In genomic region chr6:41449399-41450245, GRCh38 we compare ENCODE assay signal across 12 cellular contexts.
DNase-seq lines count a peak whose midpoint lies in the region; ATAC-seq and TF ChIP-seq lines count a peak whose summit lies in the region.
"Had no signal": no experiment of that assay in that cellular context is flagged by ENCODE, and none has a peak within 500 bp of the region (broad histone marks: within the 10 kb centered on the region; RNA-seq: fewer than 3 reads in every experiment).

No MANE protein-coding gene starts in this region.

- intact Hi-C loops in MCF 10A (cut with micrococcal nuclease) = no loop called here
- intact Hi-C loops in breast epithelium (cut with DNase I; ENCODE audit: low total_unique reads) = no loop called here
- intact Hi-C loops in activated T-helper 2 cell treated with anti-CD3 and anti-CD28 coated beads, Interferon-gamma antibody, Interleukin-2, Interleukin-4, amounts not matched to agents 10 μg/mL and 5 μg/mL and 100 μg/mL, durations not matched to agents 14 hours and 24 hours and 36 hours (cut with micrococcal nuclease) = no loop called here

- DNase-seq in MCF 10A (ENCODE audit: unreplicated experiment) = peak; percentile 22
- no peak for DNase-seq in breast epithelium (ENCODE audit: low spot score in 2 of 2)
- DNase-seq in adipocyte (ENCODE audit: low read depth) = peak; percentile 79
- DNase-seq in left kidney (ENCODE audit: low read depth, low spot score) = peak; percentile 70
- peak; percentile 59 for DNase-seq in ureter (ENCODE audit: low spot score)
- no peak for DNase-seq in NOMO-1 (lab: John Stamatoyannopoulos, UW; ENCODE audit: unreplicated experiment in 2 of 2)
- DNase-seq in activated T-helper 2 cell treated with anti-CD3 and anti-CD28 coated beads, Interferon-gamma antibody, Interleukin-2, Interleukin-4, amounts not matched to agents 10 μg/mL and 5 μg/mL and 100 μg/mL, durations not matched to agents 14 hours and 24 hours and 36 hours (ENCODE audit: low spot score) = no peak
- DNase-seq: aorta, NCI-H187 had no signal

- no peak for TF ChIP-seq CTCF in MCF 10A (IDR thresholded peaks at IDR 0.05; ENCODE audit: unreplicated experiment)
- TF ChIP-seq CTCF in breast epithelium (IDR thresholded peaks at IDR 0.05) = no peak

- no peak overlapping the region for H3K27ac Mint-ChIP-seq in MCF 10A (ENCODE audit: low read depth, unreplicated experiment)
- no peak overlapping the region for H3K27ac Mint-ChIP-seq in activated T-helper 2 cell treated with anti-CD3 and anti-CD28 coated beads, Interferon-gamma antibody, Interleukin-2, Interleukin-4, amounts not matched to agents 10 μg/mL and 5 μg/mL and 100 μg/mL, durations not matched to agents 14 hours and 24 hours and 36 hours

- TF ChIP-seq POLR2A in breast epithelium (IDR thresholded peaks at IDR 0.05) = no peak

- H3K4me1 Mint-ChIP-seq in MCF 10A (ENCODE audit: insufficient read depth, unreplicated experiment) = no peaks in the 10 kb centered on the region
- H3K4me1 Mint-ChIP-seq in activated T-helper 2 cell treated with anti-CD3 and anti-CD28 coated beads, Interferon-gamma antibody, Interleukin-2, Interleukin-4, amounts not matched to agents 10 μg/mL and 5 μg/mL and 100 μg/mL, durations not matched to agents 14 hours and 24 hours and 36 hours (ENCODE audit: low read depth) = no peaks in the 10 kb centered on the region

- H3K27ac ChIP-seq in breast epithelium = no peak overlapping the region
- H3K27ac ChIP-seq: C4-2B, suprapubic skin had no signal

- H3K27me3 Mint-ChIP-seq in MCF 10A (ENCODE audit: insufficient read depth, unreplicated experiment) = peaks cover 25% of the 10 kb centered on the region
- H3K27me3 Mint-ChIP-seq in activated T-helper 2 cell treated with anti-CD3 and anti-CD28 coated beads, Interferon-gamma antibody, Interleukin-2, Interleukin-4, amounts not matched to agents 10 μg/mL and 5 μg/mL and 100 μg/mL, durations not matched to agents 14 hours and 24 hours and 36 hours (ENCODE audit: low read depth) = peaks cover 7% of the 10 kb centered on the region

- no peaks in the 10 kb centered on the region for H3K36me3 Mint-ChIP-seq in MCF 10A (ENCODE audit: insufficient read depth, unreplicated experiment)
- no peaks in the 10 kb centered on the region for H3K36me3 Mint-ChIP-seq in activated T-helper 2 cell treated with anti-CD3 and anti-CD28 coated beads, Interferon-gamma antibody, Interleukin-2, Interleukin-4, amounts not matched to agents 10 μg/mL and 5 μg/mL and 100 μg/mL, durations not matched to agents 14 hours and 24 hours and 36 hours (ENCODE audit: low read depth)

- H3K27me3 ChIP-seq in breast epithelium (no peaks in the 10 kb centered on the region), adipocyte (replicated peaks; ENCODE audit: control insufficient read depth, insufficient read depth, low read length) (peaks cover 17% of the 10 kb centered on the region)

- H3K9ac ChIP-seq in adipocyte (ENCODE audit: low read length) = peak overlapping the region; percentile 16

- H3K4me1 ChIP-seq in breast epithelium (peaks cover 0 to 8% of the 10 kb centered on the region in 2 donors), adipocyte (ENCODE audit: control insufficient read depth, insufficient read depth, low read length) (peaks cover 35% of the 10 kb centered on the region)

- H3K9me3 ChIP-seq in breast epithelium (no peaks in the 10 kb centered on the region), adipocyte (ENCODE audit: control insufficient read depth, low read length) (no peaks in the 10 kb centered on the region)
- H3K9me3 ChIP-seq: suprapubic skin had no signal

- H3K4me3 ChIP-seq in breast epithelium = no peak overlapping the region
- no peak overlapping the region for H3K4me3 ChIP-seq in adipocyte (ENCODE audit: low read length)
- H3K4me3 ChIP-seq: suprapubic skin had no signal

- H3K36me3 ChIP-seq in breast epithelium = no peaks in the 10 kb centered on the region
- no peaks in the 10 kb centered on the region for H3K36me3 ChIP-seq in adipocyte (ENCODE audit: control insufficient read depth, insufficient read depth, low read length, severe bottlenecking)
- H3K36me3 ChIP-seq: suprapubic skin had no signal

- no peak overlapping the region for H3K4me3 Mint-ChIP-seq in MCF 10A (ENCODE audit: unreplicated experiment)
- no peak overlapping the region for H3K4me3 Mint-ChIP-seq in activated T-helper 2 cell treated with anti-CD3 and anti-CD28 coated beads, Interferon-gamma antibody, Interleukin-2, Interleukin-4, amounts not matched to agents 10 μg/mL and 5 μg/mL and 100 μg/mL, durations not matched to agents 14 hours and 24 hours and 36 hours (ENCODE audit: low read depth)

- no peaks in the 10 kb centered on the region for H3K9me3 Mint-ChIP-seq in MCF 10A (ENCODE audit: unreplicated experiment)
- H3K9me3 Mint-ChIP-seq in activated T-helper 2 cell treated with anti-CD3 and anti-CD28 coated beads, Interferon-gamma antibody, Interleukin-2, Interleukin-4, amounts not matched to agents 10 μg/mL and 5 μg/mL and 100 μg/mL, durations not matched to agents 14 hours and 24 hours and 36 hours = no peaks in the 10 kb centered on the region

- CTCF ChIA-PET in MCF 10A (lab: Yijun Ruan, JAX) = interaction anchor here (0.7 to 1.2 kb wide), 2 partner anchors 25 to 318 kb away, joined by 3 read pairs; no protein-coding TSS in a partner anchor

- no TSS peak for BruUV-seq in MCF 10A (replicated peaks; lab: Mats Ljungman, UMichigan)

- no peak for ATAC-seq in HG02759 (IDR thresholded peaks at IDR 0.05; ENCODE audit: unreplicated experiment)

- POLR2A ChIA-PET in MCF 10A (lab: Yijun Ruan, JAX) = no interaction called here

Comparison
In these comparisons a context has a peak if more than half of its experiments do, and no peak if none do; other contexts are left out.
1. DNase-seq: peak in MCF 10A (single experiment), adipocyte (single experiment), left kidney (single experiment) and ureter (single experiment); none in breast epithelium (0 of 2), NOMO-1 (0 of 2) and activated T-helper 2 cell treated with anti-CD3 and anti-CD28 coated beads, Interferon-gamma antibody, Interleukin-2, Interleukin-4, amounts not matched to agents 10 μg/mL and 5 μg/mL and 100 μg/mL, durations not matched to agents 14 hours and 24 hours and 36 hours (single experiment).